ENCODE assay signal across 32 cellular contexts in genomic region chr2:15766303-15766861, GRCh38.
"Had no signal": no experiment of that assay in that cellular context is flagged by ENCODE, and none has a peak within 500 bp of the region (broad histone marks: within the 10 kb centered on the region; RNA-seq: fewer than 3 reads in every experiment).

No MANE protein-coding gene starts in this region.

- H3K4me1 Mint-ChIP-seq: activated CD4-positive, alpha-beta T cell treated with anti-CD3 and anti-CD28 coated beads, Interleukin-2, amount 10 ng/mL, durations not matched to agents 7 days and 5 days; activated T-helper 17 cell treated with anti-CD3 and anti-CD28 coated beads, Interleukin-2, amount 50 U/mL, for 72 hours; immature natural killer cell; natural killer cell had no signal

- H3K4me3 ChIP-seq: esophagus muscularis mucosa, heart left ventricle, lower lobe of right lung, ovary, psoas muscle, smooth muscle cell, suprapubic skin, tibial artery, upper lobe of right lung had no signal

- H3K9me3 ChIP-seq: esophagus muscularis mucosa, heart left ventricle, lower lobe of right lung, ovary, psoas muscle, suprapubic skin, tibial artery, upper lobe of right lung had no signal

- H3K4me2 ChIP-seq: smooth muscle cell had no signal

- H3K27ac ChIP-seq: brain microvascular endothelial cell, esophagus muscularis mucosa, foreskin keratinocyte, heart left ventricle, lower lobe of right lung, ovary, psoas muscle, suprapubic skin, tibial artery, upper lobe of right lung had no signal

- H3K27ac Mint-ChIP-seq: activated CD4-positive, alpha-beta T cell treated with anti-CD3 and anti-CD28 coated beads, Interleukin-2, amount 10 ng/mL, durations not matched to agents 7 days and 5 days; activated CD8-positive, alpha-beta T cell treated with anti-CD3 and anti-CD28 coated beads for 36 hours; activated T-helper 17 cell treated with anti-CD3 and anti-CD28 coated beads, Interleukin-2, amount 50 U/mL, for 72 hours; immature natural killer cell; natural killer cell; stimulated activated naive B cell treated with anti-CD40 and anti-IgM and Interleukin-4, amounts not matched to agents 10 μg/mL and 1 μg/mL and 100 μg/mL, for 72 hours had no signal

- H3K4me1 ChIP-seq: esophagus muscularis mucosa, foreskin keratinocyte, heart left ventricle, lower lobe of right lung, psoas muscle, suprapubic skin, tibial artery, upper lobe of right lung had no signal

- H3K36me3 Mint-ChIP-seq: immature natural killer cell; natural killer cell; stimulated activated naive B cell treated with anti-CD40 and anti-IgM and Interleukin-4, amounts not matched to agents 10 μg/mL and 1 μg/mL and 100 μg/mL, for 72 hours had no signal

- H3K4me3 Mint-ChIP-seq: activated CD4-positive, alpha-beta T cell treated with anti-CD3 and anti-CD28 coated beads, Interleukin-2, amount 10 ng/mL, durations not matched to agents 7 days and 5 days; activated CD8-positive, alpha-beta T cell treated with anti-CD3 and anti-CD28 coated beads for 36 hours; activated T-cell treated with anti-CD3 and anti-CD28 coated beads, Interleukin-2, amount 50 U/mL, for 4 hours; activated T-helper 17 cell treated with anti-CD3 and anti-CD28 coated beads, Interleukin-2, amount 50 U/mL, for 72 hours; immature natural killer cell; natural killer cell; stimulated activated naive B cell treated with anti-CD40 and anti-IgM and Interleukin-4, amounts not matched to agents 10 μg/mL and 1 μg/mL and 100 μg/mL, for 72 hours had no signal

- H3K27me3 ChIP-seq: brain microvascular endothelial cell, esophagus muscularis mucosa, foreskin keratinocyte, ovary, suprapubic skin, upper lobe of right lung had no signal

- ATAC-seq: activated CD8-positive, alpha-beta T cell treated with anti-CD3 and anti-CD28 coated beads for 36 hours; activated T-helper 17 cell treated with anti-CD3 and anti-CD28 coated beads, Interleukin-2, amount 50 U/mL, for 72 hours; foreskin keratinocyte; heart left ventricle; left colon; lower lobe of right lung; natural killer cell; psoas muscle; stimulated activated naive B cell treated with anti-CD40 and anti-IgM and Interleukin-4, amounts not matched to agents 10 μg/mL and 1 μg/mL and 100 μg/mL, for 72 hours; upper lobe of right lung had no signal

- FAIRE-seq: astrocyte, kidney, TTC549 had no signal

- H3K27me3 Mint-ChIP-seq: activated CD4-positive, alpha-beta T cell treated with anti-CD3 and anti-CD28 coated beads, Interleukin-2, amount 10 ng/mL, durations not matched to agents 7 days and 5 days; activated CD8-positive, alpha-beta T cell treated with anti-CD3 and anti-CD28 coated beads for 36 hours; activated T-helper 17 cell treated with anti-CD3 and anti-CD28 coated beads, Interleukin-2, amount 50 U/mL, for 72 hours had no signal

- H3K9me3 Mint-ChIP-seq: activated CD4-positive, alpha-beta T cell treated with anti-CD3 and anti-CD28 coated beads, Interleukin-2, amount 10 ng/mL, durations not matched to agents 7 days and 5 days; activated CD8-positive, alpha-beta T cell treated with anti-CD3 and anti-CD28 coated beads for 36 hours; activated T-cell treated with anti-CD3 and anti-CD28 coated beads, Interleukin-2, amount 50 U/mL, for 4 hours; activated T-helper 17 cell treated with anti-CD3 and anti-CD28 coated beads, Interleukin-2, amount 50 U/mL, for 72 hours; natural killer cell had no signal

- DNase-seq: activated CD4-positive, alpha-beta T cell treated with anti-CD3 and anti-CD28 coated beads for 1 hour; activated CD4-positive, alpha-beta T cell treated with anti-CD3 and anti-CD28 coated beads, Interleukin-2, amount 10 ng/mL, durations not matched to agents 7 days and 5 days; activated CD8-positive, alpha-beta T cell treated with anti-CD3 and anti-CD28 coated beads for 36 hours; activated gamma-delta T cell treated with Interleukin-2 at 50 U/mL for 16 hours; activated naive CD4-positive, alpha-beta T cell treated with anti-CD3 and anti-CD28 coated beads, Interleukin-2, amount 50 U/mL, for 16 hours; activated T-cell treated with anti-CD3 and anti-CD28 coated beads, Interleukin-2, amount 50 U/mL, for 4 hours; amniotic stem cell; brain microvascular endothelial cell; cortex of kidney; foreskin keratinocyte; heart left ventricle; immature natural killer cell; kidney; left colon; lower lobe of right lung; mesenchymal stem cell; natural killer cell; ovary; psoas muscle; stimulated activated CD4-positive, alpha-beta T cell treated with anti-CD3 and anti-CD28 coated beads, Interleukin-1b, Interleukin-23, amount 100 ng/mL, for 48 hours; stimulated activated CD4-positive, alpha-beta T cell treated with anti-CD3 and anti-CD28 coated beads, Interleukin-4, amount 100 ng/mL, for 4 hours; stimulated activated CD8-positive, alpha-beta memory T cell treated with anti-CD3 and anti-CD28 coated beads, Interleukin-4, amount 100 ng/mL, for 48 hours; stimulated activated naive B cell treated with anti-CD40 and anti-IgM and Interleukin-4, amounts not matched to agents 10 μg/mL and 1 μg/mL and 100 μg/mL, for 72 hours; T-helper 9 cell; tibial artery; upper lobe of right lung had no signal

- H3K36me3 ChIP-seq: brain microvascular endothelial cell, esophagus muscularis mucosa, heart left ventricle, lower lobe of right lung, ovary, suprapubic skin, tibial artery, upper lobe of right lung had no signal
